In genomic region chr17:2709173-2709661, GRCh38 we compare ENCODE assay signal across 8 cellular contexts. TPM values are rescaled to one million over a fixed set of nuclear protein-coding genes. Genes with fewer than 3 reads are reported as not detected.
DNase-seq lines count a peak whose midpoint lies in the region; ATAC-seq and TF ChIP-seq lines count a peak whose summit lies in the region.

No MANE protein-coding gene starts in this region.

- peak; percentile 38 for ATAC-seq in GM21447 (IDR thresholded peaks at IDR 0.05; ENCODE audit: unreplicated experiment)
- ATAC-seq in activated B cell treated with CpG ODN at 0.5 μM for 24 hours (ENCODE audit: low read depth), result no peak
- ATAC-seq in right lobe of liver, result peak; percentile 30 to 50 (median 40)
- ATAC-seq in HG02610 (IDR thresholded peaks at IDR 0.05; ENCODE audit: unreplicated experiment), result no peak

- POLR2A ChIA-PET in activated B cell treated with CpG ODN at 0.5 μM for 24 hours (lab: Charles Lee), result interaction anchor here (0.7 kb wide), 1 partner anchor 83 kb away, joined by 3 read pairs; no protein-coding TSS in a partner anchor

- DNase-seq in activated B cell treated with CpG ODN at 0.5 μM for 24 hours, result peak; percentile 50
- peak; percentile 81 to 83 (median 83) for DNase-seq in right lobe of liver
- DNase-seq in NCI-H2227 (lab: John Stamatoyannopoulos, UW; ENCODE audit: unreplicated experiment), result no peak
- DNase-seq in NAMALWA (ENCODE audit: low spot score), result no peak
- DNase-seq in SW 1271 (lab: John Stamatoyannopoulos, UW), result no peak

- peak overlapping the region; percentile 83 for H3K27ac Mint-ChIP-seq in activated B cell treated with CpG ODN at 0.5 μM for 24 hours

- peak overlapping the region; percentile 87 for H3K4me3 Mint-ChIP-seq in activated B cell treated with CpG ODN at 0.5 μM for 24 hours

- H3K27ac ChIP-seq in C4-2B (peak overlapping the region; percentile 96), right lobe of liver (peak overlapping the region; percentile 9 to 84 (median 76))

- H3K36me3 ChIP-seq in right lobe of liver, result peaks cover 0 to 6% (median under 1%) of the 10 kb centered on the region in 4 donors

- no peaks in the 10 kb centered on the region for H3K9me3 Mint-ChIP-seq in activated B cell treated with CpG ODN at 0.5 μM for 24 hours

- TF ChIP-seq CTCF in C4-2B (conservative IDR thresholded peaks at IDR 0.05) (no peak), activated B cell treated with CpG ODN at 0.5 μM for 24 hours (IDR thresholded peaks at IDR 0.05) (no peak), right lobe of liver (IDR thresholded peaks at IDR 0.05) (no peak)

- H3K4me3 ChIP-seq in right lobe of liver, result peak overlapping the region; percentile 84 to 99 (median 93)

- intact Hi-C loops in activated B cell treated with CpG ODN at 0.5 μM for 24 hours (cut with micrococcal nuclease) (no loop called here), right lobe of liver (cut with DNase I) (no loop called here)

- no peaks in the 10 kb centered on the region for H3K27me3 ChIP-seq in right lobe of liver

- peaks cover 14% of the 10 kb centered on the region for H3K36me3 Mint-ChIP-seq in activated B cell treated with CpG ODN at 0.5 μM for 24 hours (ENCODE audit: low read depth)

- H3K4me1 ChIP-seq in right lobe of liver, result peaks cover 0 to 60% (median 18%) of the 10 kb centered on the region in 4 donors

- 14% methylated on average over 5 of the region's 10 CpGs for WGBS in right lobe of liver (ENCODE audit: insufficient coverage, low coverage, low lambda C conversion rate, missing lambda C conversion rate)

- H3K9me3 ChIP-seq in right lobe of liver, result no peaks in the 10 kb centered on the region

- CTCF ChIA-PET in activated B cell treated with CpG ODN at 0.5 μM for 24 hours (lab: Charles Lee), result no interaction called here

- peaks cover 43% of the 10 kb centered on the region for H3K4me1 Mint-ChIP-seq in activated B cell treated with CpG ODN at 0.5 μM for 24 hours

- TF ChIP-seq POLR2A in right lobe of liver (IDR thresholded peaks at IDR 0.05), result no peak

- H3K27me3 Mint-ChIP-seq in activated B cell treated with CpG ODN at 0.5 μM for 24 hours, result no peaks in the 10 kb centered on the region

RNA-seq across cellular contexts. Expression of gene CLUH, which starts 2.3 kb away (rescaled TPM):
- total RNA-seq in activated B cell treated with CpG ODN at 0.5 μM for 24 hours (101 and 115 TPM in 2 replicates), right lobe of liver (100 to 1,000 TPM in 5 of 6 experiments, 10 to 100 TPM in 1; 88.9 to 224 (median 166) TPM)

RNA-seq across cellular contexts. Expression of gene CCDC92B, which starts 40.2 kb away (rescaled TPM):
- not detected in 2 replicates for total RNA-seq in activated B cell treated with CpG ODN at 0.5 μM for 24 hours
- total RNA-seq in right lobe of liver, result not detected

Comparison
In these comparisons a context has a peak if more than half of its experiments do, and no peak if none do; other contexts are left out.
1. ATAC-seq: peak in GM21447 (single experiment) and right lobe of liver (4 of 4); none in activated B cell treated with CpG ODN at 0.5 μM for 24 hours (single experiment) and HG02610 (single experiment).
2. DNase-seq: peak in activated B cell treated with CpG ODN at 0.5 μM for 24 hours (single experiment) and right lobe of liver (3 of 3); none in NCI-H2227 (single experiment), NAMALWA (single experiment) and SW 1271 (0 of 2).